ENCODE assay signal across 1 cellular context in the genomic region with DNA sequence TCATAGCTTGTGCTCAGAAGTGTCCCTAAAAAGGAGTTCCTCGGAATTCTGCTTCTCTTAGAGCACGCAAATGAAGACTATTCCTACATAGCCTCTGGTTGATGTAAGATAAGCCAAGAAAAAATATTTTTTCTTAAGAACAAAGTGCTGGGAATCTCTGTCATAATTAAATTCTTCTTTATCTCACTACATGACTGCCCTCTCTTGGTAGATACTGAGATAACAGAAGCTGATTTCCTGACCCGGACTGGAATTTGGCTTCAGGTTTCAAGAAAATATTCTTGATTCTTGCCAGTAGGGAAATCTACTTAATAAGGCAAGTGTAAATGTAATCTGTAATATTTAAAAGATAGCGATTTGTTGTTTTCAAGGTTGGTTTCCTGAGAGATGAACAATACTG.
TF ChIP-seq lines count a peak whose summit lies in the region.

No MANE protein-coding gene starts in this region.

TF ChIP-seq in IMR-90, 13 proteins besides CTCF, POLR2A, EP300 and RAD21 (continued from another document):
- TF ChIP-seq RFX5 (IDR thresholded peaks at IDR 0.05; ENCODE audit: low read depth, low read length) (no peak), MAFK (IDR thresholded peaks at IDR 0.05; ENCODE audit: low read depth, low read length) (no peak)
